ENCODE assay signal across 1 cellular context in the genomic region with DNA sequence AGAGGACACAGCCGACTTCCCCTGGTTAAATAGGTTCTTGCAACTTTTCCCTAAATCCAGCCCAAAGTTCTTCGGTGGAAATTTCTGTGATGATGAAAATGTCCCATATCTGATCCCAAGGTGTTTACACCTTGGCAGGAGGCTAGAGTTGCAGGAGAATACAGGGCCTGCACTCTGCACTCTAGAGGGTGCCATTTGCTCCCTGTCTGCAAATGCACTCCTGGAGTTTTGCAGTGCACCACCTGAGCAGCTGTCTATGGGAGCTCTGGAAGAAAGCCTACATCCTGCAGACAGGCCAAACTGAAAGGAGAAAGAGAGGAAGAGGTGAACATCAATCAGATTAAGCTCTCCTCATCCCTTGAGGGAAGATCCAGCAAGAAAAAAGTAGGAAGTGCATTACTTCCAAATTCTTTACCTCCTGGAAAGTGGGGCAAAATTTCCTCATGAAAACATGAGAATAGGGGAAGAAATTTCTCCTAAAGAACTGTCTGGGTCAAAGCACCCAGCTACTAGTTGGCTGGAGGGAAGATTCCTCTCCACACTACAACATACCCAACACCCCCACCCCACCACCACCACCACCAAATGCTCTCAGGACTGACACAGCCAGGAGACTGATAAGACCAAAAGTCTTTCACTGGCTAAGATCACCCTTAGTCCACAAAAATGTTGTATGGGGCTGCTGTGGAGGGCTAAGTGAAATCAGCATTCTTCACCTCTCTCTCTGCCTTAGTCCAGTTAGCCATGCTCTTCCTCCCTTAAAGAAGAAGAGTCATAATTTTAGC.
TF ChIP-seq lines count a peak whose summit lies in the region.

No MANE protein-coding gene starts in this region.

TF ChIP-seq in HepG2, 621 proteins besides CTCF, POLR2A, EP300 and RAD21:
- TF ChIP-seq STAG1 (CRISPR knock-in tag; IDR thresholded peaks at IDR 0.05) (peak; percentile 77), SALL1 (CRISPR knock-in tag; IDR thresholded peaks at IDR 0.05) (no peak), SMC3 (IDR thresholded peaks at IDR 0.05; ENCODE audit: low read length) (peak; percentile 10; the same call in 1 of the 2 replicates)
TF ChIP-seq in HepG2: peak in this region for 2.
